In genomic region chr7:86025807-86026206, GRCh38 we compare ENCODE assay signal across 26 cellular contexts.
"Had no signal": no experiment of that assay in that cellular context is flagged by ENCODE, and none has a peak within 500 bp of the region (broad histone marks: within the 10 kb centered on the region; RNA-seq: fewer than 3 reads in every experiment).

No MANE protein-coding gene starts in this region.

- H3K9me3 ChIP-seq: esophagus muscularis mucosa, gastrocnemius medialis, neutrophil, tibial nerve, upper lobe of right lung, vagina had no signal

- H3K9me3 Mint-ChIP-seq: nephron had no signal

- DNase-seq: effector memory CD4-positive, alpha-beta T cell; gastrocnemius medialis; heart right ventricle; hypothalamus; immature natural killer cell; kidney; left cardiac atrium; left ventricle myocardium superior; mesenchymal stem cell; naive B cell; posterior cingulate gyrus; spleen; stimulated activated CD4-positive, alpha-beta T cell treated with anti-CD3 and anti-CD28 coated beads, Interleukin-15, amount 100 ng/mL, for 24 hours; stimulated activated CD4-positive, alpha-beta T cell treated with anti-CD3 and anti-CD28 coated beads, Interleukin-1b, Interleukin-23, amount 100 ng/mL, for 48 hours; stimulated activated CD4-positive, alpha-beta T cell treated with anti-CD3 and anti-CD28 coated beads, Interleukin-4, amount 100 ng/mL, for 24 hours; upper lobe of right lung had no signal

- ATAC-seq: gastrocnemius medialis; heart right ventricle; left cardiac atrium; left ventricle myocardium superior; sciatic nerve; stimulated activated memory B cell treated with anti-CD40 and anti-IgM and Interleukin-4, amounts not matched to agents 10 μg/mL and 1 μg/mL and 100 μg/mL, for 72 hours; upper lobe of right lung had no signal

- H3K4me3 ChIP-seq: esophagus muscularis mucosa, gastrocnemius medialis, heart right ventricle, lung, spleen, tibial nerve, upper lobe of right lung, vagina had no signal

- H3K4me1 ChIP-seq: esophagus muscularis mucosa, gastrocnemius medialis, heart right ventricle, spleen, tibial nerve, upper lobe of right lung, vagina had no signal

- H3K27me3 ChIP-seq: esophagus muscularis mucosa, gastrocnemius medialis, heart right ventricle, neutrophil, spleen, tibial nerve, upper lobe of right lung, vagina had no signal

- H3K36me3 Mint-ChIP-seq: naive B cell; stimulated activated memory B cell treated with anti-CD40 and anti-IgM and Interleukin-4, amounts not matched to agents 10 μg/mL and 1 μg/mL and 100 μg/mL, for 72 hours had no signal

- H3K27ac ChIP-seq: epithelial cell of prostate, esophagus muscularis mucosa, gastrocnemius medialis, heart right ventricle, neutrophil, spleen, tibial nerve, upper lobe of right lung, vagina had no signal

- H3K4me3 Mint-ChIP-seq: immature natural killer cell; naive B cell; nephron; stimulated activated memory B cell treated with anti-CD40 and anti-IgM and Interleukin-4, amounts not matched to agents 10 μg/mL and 1 μg/mL and 100 μg/mL, for 72 hours; stimulated activated naive CD8-positive, alpha-beta T cell treated with anti-CD3 and anti-CD28 coated beads, Interleukin-15, Interleukin-2, amounts not matched to agents 100 ng/mL and 50 ng/mL, for 24 hours had no signal

- H3K36me3 ChIP-seq: esophagus muscularis mucosa, gastrocnemius medialis, heart right ventricle, neutrophil, spleen, tibial nerve, upper lobe of right lung, vagina had no signal

- H3K4me1 Mint-ChIP-seq: immature natural killer cell; naive B cell; nephron; stimulated activated memory B cell treated with anti-CD40 and anti-IgM and Interleukin-4, amounts not matched to agents 10 μg/mL and 1 μg/mL and 100 μg/mL, for 72 hours had no signal

- H3K27me3 Mint-ChIP-seq: naive B cell; stimulated activated memory B cell treated with anti-CD40 and anti-IgM and Interleukin-4, amounts not matched to agents 10 μg/mL and 1 μg/mL and 100 μg/mL, for 72 hours; stimulated activated naive CD8-positive, alpha-beta T cell treated with anti-CD3 and anti-CD28 coated beads, Interleukin-15, Interleukin-2, amounts not matched to agents 100 ng/mL and 50 ng/mL, for 24 hours had no signal

- H3K27ac Mint-ChIP-seq: immature natural killer cell; naive B cell; nephron; stimulated activated memory B cell treated with anti-CD40 and anti-IgM and Interleukin-4, amounts not matched to agents 10 μg/mL and 1 μg/mL and 100 μg/mL, for 72 hours; stimulated activated naive CD8-positive, alpha-beta T cell treated with anti-CD3 and anti-CD28 coated beads, Interleukin-15, Interleukin-2, amounts not matched to agents 100 ng/mL and 50 ng/mL, for 24 hours had no signal
